Comparison of ENCODE assay signal across 25 cellular contexts in the genomic region with DNA sequence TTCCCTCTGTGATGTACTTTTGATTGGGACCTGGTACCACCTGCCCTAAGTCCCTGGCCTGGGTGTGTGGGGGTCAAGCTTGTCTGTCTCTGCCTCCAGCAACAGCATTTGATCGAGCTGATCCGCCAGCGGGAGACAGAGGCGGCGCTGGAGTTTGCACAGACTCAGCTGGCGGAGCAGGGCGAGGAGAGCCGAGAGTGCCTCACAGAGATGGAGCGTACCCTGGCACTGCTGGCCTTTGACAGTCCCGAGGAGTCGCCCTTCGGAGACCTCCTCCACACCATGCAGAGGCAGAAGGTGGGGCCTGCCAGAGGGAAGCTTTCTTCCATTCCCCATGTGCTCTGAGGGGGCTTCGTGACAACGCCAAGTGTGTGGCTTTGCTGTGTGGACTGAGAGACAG. TPM values are rescaled to one million over a fixed set of nuclear protein-coding genes. Genes with fewer than 3 reads are reported as not detected.
DNase-seq lines count a peak whose midpoint lies in the region; ATAC-seq and TF ChIP-seq lines count a peak whose summit lies in the region.
"Had no signal": no experiment of that assay in that cellular context is flagged by ENCODE, and none has a peak within 500 bp of the region (broad histone marks: within the 10 kb centered on the region; RNA-seq: fewer than 3 reads in every experiment).

No MANE protein-coding gene starts in this region.

- WGBS in heart right ventricle, 2 donors, result 92 to 95% methylated on average over 14 of the region's 14 CpGs

- no peak for TF ChIP-seq CTCF in heart right ventricle (IDR thresholded peaks at IDR 0.05)
- no peak for TF ChIP-seq CTCF in WERI-Rb-1 (IDR thresholded peaks at IDR 0.05; ENCODE audit: low read depth, low read length)
- TF ChIP-seq CTCF in lower lobe of right lung (IDR thresholded peaks at IDR 0.05), result no peak
- no peak for TF ChIP-seq CTCF in A673 (conservative IDR thresholded peaks at IDR 0.05; ENCODE audit: low read depth, low read length)

- peaks cover 9 to 73% (median 51%) of the 10 kb centered on the region in 9 donors for H3K4me1 ChIP-seq in heart right ventricle
- peaks cover 26% of the 10 kb centered on the region for H3K4me1 ChIP-seq in lower lobe of right lung
- peaks cover 10% of the 10 kb centered on the region for H3K4me1 ChIP-seq in A673 (ENCODE audit: insufficient read depth, low read length, poor library complexity, severe bottlenecking)

- no peaks in the 10 kb centered on the region for H3K9me3 ChIP-seq in heart right ventricle
- H3K9me3 ChIP-seq in WERI-Rb-1 (ENCODE audit: severe bottlenecking), result no peaks in the 10 kb centered on the region
- H3K9me3 ChIP-seq in lower lobe of right lung, result no peaks in the 10 kb centered on the region
- no peaks in the 10 kb centered on the region for H3K9me3 ChIP-seq in A673 (ENCODE audit: low read depth, low read length, poor library complexity, severe bottlenecking)
- H3K9me3 ChIP-seq: SK-N-SH had no signal

- peak overlapping the region; percentile 63 for H3K27ac Mint-ChIP-seq in stimulated activated effector memory CD8-positive, alpha-beta T cell treated with anti-CD3 and anti-CD28 coated beads, Interleukin-12 subunit alpha, Interleukin-12 subunit beta, amount 100 ng/mL, for 72 hours
- H3K27ac Mint-ChIP-seq: CD4-positive, alpha-beta T cell had no signal

- no peaks in the 10 kb centered on the region for H3K9me3 Mint-ChIP-seq in stimulated activated effector memory CD8-positive, alpha-beta T cell treated with anti-CD3 and anti-CD28 coated beads, Interleukin-12 subunit alpha, Interleukin-12 subunit beta, amount 100 ng/mL, for 72 hours
- H3K9me3 Mint-ChIP-seq: CD4-positive, alpha-beta T cell had no signal

- H3K4me3 Mint-ChIP-seq in stimulated activated effector memory CD8-positive, alpha-beta T cell treated with anti-CD3 and anti-CD28 coated beads, Interleukin-12 subunit alpha, Interleukin-12 subunit beta, amount 100 ng/mL, for 72 hours, result no peak overlapping the region
- H3K4me3 Mint-ChIP-seq: CD4-positive, alpha-beta T cell had no signal

- H3K4me3 ChIP-seq in heart right ventricle (no peak overlapping the region), WERI-Rb-1 (ENCODE audit: low read depth, low read length) (no peak overlapping the region), lower lobe of right lung (no peak overlapping the region), A673 (ENCODE audit: low read depth, low read length, poor library complexity, severe bottlenecking) (no peak overlapping the region)
- H3K4me3 ChIP-seq: BLaER1 treated with 17β-estradiol and CSF1 and Interleukin-3, amounts not matched to agents 10 nM and 100 nM; K562 had no signal

- H3K27ac ChIP-seq in heart right ventricle, result peak overlapping the region in 2 of 10 donors; percentile 11 to 12
- no peak overlapping the region for H3K27ac ChIP-seq in WERI-Rb-1
- no peak overlapping the region for H3K27ac ChIP-seq in lower lobe of right lung
- H3K27ac ChIP-seq in A673 (ENCODE audit: low read depth, low read length, poor library complexity, severe bottlenecking), result no peak overlapping the region
- H3K27ac ChIP-seq: BLaER1 treated with 17β-estradiol and CSF1 and Interleukin-3, amounts not matched to agents 10 nM and 100 nM; HL-60 had no signal

- BruUV-seq in A673 (replicated peaks; lab: Mats Ljungman, UMichigan), result no TSS peak

- H3K36me3 Mint-ChIP-seq in stimulated activated effector memory CD8-positive, alpha-beta T cell treated with anti-CD3 and anti-CD28 coated beads, Interleukin-12 subunit alpha, Interleukin-12 subunit beta, amount 100 ng/mL, for 72 hours, result peaks cover 92% of the 10 kb centered on the region

- peaks cover 26% of the 10 kb centered on the region for H3K4me1 Mint-ChIP-seq in stimulated activated effector memory CD8-positive, alpha-beta T cell treated with anti-CD3 and anti-CD28 coated beads, Interleukin-12 subunit alpha, Interleukin-12 subunit beta, amount 100 ng/mL, for 72 hours

- no peak for ATAC-seq in Right ventricle myocardium superior (ENCODE audit: poor library complexity)
- no peak for ATAC-seq in heart right ventricle
- no peak for ATAC-seq in lower lobe of right lung
- ATAC-seq in stimulated activated effector memory CD8-positive, alpha-beta T cell treated with anti-CD3 and anti-CD28 coated beads, Interleukin-12 subunit alpha, Interleukin-12 subunit beta, amount 100 ng/mL, for 72 hours, result no peak
- no peak for ATAC-seq in HG03135 (IDR thresholded peaks at IDR 0.05; ENCODE audit: unreplicated experiment)
- ATAC-seq: K562 had no signal

- H3K36me3 ChIP-seq in heart right ventricle (peaks cover 0 to 77% (median 38%) of the 10 kb centered on the region in 9 donors), WERI-Rb-1 (peaks cover 81% of the 10 kb centered on the region), lower lobe of right lung (peaks cover 73% of the 10 kb centered on the region), A673 (ENCODE audit: insufficient read depth, low read length, poor library complexity, severe bottlenecking) (peaks cover 70% of the 10 kb centered on the region)

- CTCF ChIA-PET in A673 (lab: Charles Lee), result no interaction called here

- DNase-seq in Right ventricle myocardium superior, result peak; percentile 27
- DNase-seq in heart right ventricle, result no peak
- peak; percentile 1 for DNase-seq in WERI-Rb-1
- DNase-seq in lower lobe of right lung, result peak; percentile 34
- no peak for DNase-seq in stimulated activated effector memory CD8-positive, alpha-beta T cell treated with anti-CD3 and anti-CD28 coated beads, Interleukin-12 subunit alpha, Interleukin-12 subunit beta, amount 100 ng/mL, for 72 hours (ENCODE audit: low spot score in 2 of 2)
- no peak for DNase-seq in A673 (ENCODE audit: low spot score)
- no peak for DNase-seq in GM03348 (ENCODE audit: low spot score)
- DNase-seq: AML-193; CD4-positive, alpha-beta T cell; Kasumi-1; NCI-H1092 treated with DMSO at 0.1 percent for 48 hours; NCI-H1436; NCI-H187; NCI-H2081 treated with DMSO at 0.1 percent for 48 hours; NCI-H2171; NCI-H226; NCI-H510A; NCI-H69; RPMI8226; SK-N-SH had no signal

- H3K27me3 ChIP-seq in heart right ventricle (no peaks in the 10 kb centered on the region), WERI-Rb-1 (ENCODE audit: insufficient read depth, low read depth, severe bottlenecking) (no peaks in the 10 kb centered on the region), lower lobe of right lung (ENCODE audit: low read depth) (no peaks in the 10 kb centered on the region), A673 (replicated peaks; ENCODE audit: insufficient read depth, low read depth, low read length, poor library complexity) (no peaks in the 10 kb centered on the region)
- H3K27me3 ChIP-seq: BLaER1 treated with 17β-estradiol and CSF1 and Interleukin-3, amounts not matched to agents 10 nM and 100 nM had no signal

- POLR2A ChIA-PET in A673 (lab: Charles Lee; ENCODE audit: low non-redundant PET), result no interaction called here

- intact Hi-C loops in Right ventricle myocardium superior (cut with DNase I) (no loop called here), heart right ventricle (cut with DNase I) (no loop called here), lower lobe of right lung (cut with DNase I) (no loop called here), A673 (cut with micrococcal nuclease; ENCODE audit: unreplicated experiment) (no loop called here)

RNA-seq across cellular contexts. Expression of a gene that starts 5.4 kb away (rescaled TPM):
- total RNA-seq in Right ventricle myocardium superior, result 15.5 TPM
- 10 to 100 TPM; 13.7 to 19.9 (median 16.7) TPM for total RNA-seq in heart right ventricle
- 10 to 100 TPM in 1 of 2 donors, 1 to 10 TPM in 1; 7.0 to 10.2 TPM for polyA plus RNA-seq in heart right ventricle
- 26.2 TPM for total RNA-seq in lower lobe of right lung
- 40.2 and 42.0 TPM in 2 replicates for total RNA-seq in A673 (2021)

RNA-seq across cellular contexts. Expression of a gene that starts 9.1 kb away (rescaled TPM):
- total RNA-seq in Right ventricle myocardium superior (0.73 TPM), heart right ventricle (1 to 10 TPM in 4 of 10 donors, under 1 TPM in 6; 0.19 to 3.6 (median 0.62) TPM), lower lobe of right lung (10.4 TPM), A673 (2021) (0.17 TPM in 1 of 2 replicates, not detected in the other)
- polyA plus RNA-seq in heart right ventricle, result 1 to 10 TPM; 2.3 to 8.3 TPM
- total RNA-seq: M059J had no signal
- polyA plus RNA-seq: SK-N-SH had no signal

RNA-seq across cellular contexts. Expression of a gene that starts 17.1 kb away (rescaled TPM):
- total RNA-seq in Right ventricle myocardium superior, result 32.3 TPM
- total RNA-seq in heart right ventricle, result 10 to 100 TPM; 31.4 to 44.6 (median 37.6) TPM
- polyA plus RNA-seq in heart right ventricle, result 10 to 100 TPM; 16.0 to 21.9 TPM
- 54.6 TPM for total RNA-seq in lower lobe of right lung
- 61.7 and 64.4 TPM in 2 replicates for total RNA-seq in A673 (2021)

Comparison
In these comparisons a context has a peak if more than half of its experiments do, and no peak if none do; other contexts are left out.
1. DNase-seq: peak in Right ventricle myocardium superior (single experiment), WERI-Rb-1 (single experiment) and lower lobe of right lung (single experiment); none in heart right ventricle (0 of 2), stimulated activated effector memory CD8-positive, alpha-beta T cell treated with anti-CD3 and anti-CD28 coated beads, Interleukin-12 subunit alpha, Interleukin-12 subunit beta, amount 100 ng/mL, for 72 hours (0 of 2), A673 (single experiment) and GM03348 (single experiment).